In genomic region chr22:37052386-37053309, GRCh38 we compare ENCODE assay signal across 11 cellular contexts. TPM values are rescaled to one million over a fixed set of nuclear protein-coding genes. Genes with fewer than 3 reads are reported as not detected.
DNase-seq lines count a peak whose midpoint lies in the region; ATAC-seq and TF ChIP-seq lines count a peak whose summit lies in the region.
"Had no signal": no experiment of that assay in that cellular context is flagged by ENCODE, and none has a peak within 500 bp of the region (broad histone marks: within the 10 kb centered on the region; RNA-seq: fewer than 3 reads in every experiment).

No MANE protein-coding gene starts in this region.

- H3K4me3 ChIP-seq in kidney epithelial cell (ENCODE audit: low read depth, low read length) (peak overlapping the region; percentile 73), testis (peak overlapping the region; percentile 69 to 75)

- H3K4me3 Mint-ChIP-seq in activated CD4-positive, alpha-beta T cell treated with anti-CD3 and anti-CD28 coated beads for 36 hours = peak overlapping the region; percentile 79

- POLR2A ChIA-PET in activated CD4-positive, alpha-beta T cell treated with anti-CD3 and anti-CD28 coated beads for 36 hours (lab: Charles Lee) = interaction anchor here (1.0 to 1.7 kb wide), 2 partner anchors 8 to 12 kb away, joined by 3 to 9 read pairs; no protein-coding TSS in a partner anchor

- no peak for ATAC-seq in activated CD4-positive, alpha-beta T cell treated with anti-CD3 and anti-CD28 coated beads for 36 hours

- no peak for TF ChIP-seq CTCF in kidney epithelial cell (IDR thresholded peaks at IDR 0.05; ENCODE audit: insufficient read depth, low read length, poor library complexity, severe bottlenecking)
- TF ChIP-seq CTCF in testis (IDR thresholded peaks at IDR 0.05) = no peak

- no peak for TF ChIP-seq POLR2A in testis (IDR thresholded peaks at IDR 0.05)

- no peaks in the 10 kb centered on the region for H3K9me3 ChIP-seq in testis

- H3K27ac ChIP-seq in angular gyrus (ENCODE audit: low read depth, low read length) (peak overlapping the region; percentile 33), testis (no peak overlapping the region)

- H3K4me1 ChIP-seq in testis = peaks cover 6% of the 10 kb centered on the region

- H3K27me3 ChIP-seq in kidney epithelial cell (ENCODE audit: control insufficient read depth, insufficient read depth, low read length) (no peaks in the 10 kb centered on the region), testis (no peaks in the 10 kb centered on the region)

- H3K27ac Mint-ChIP-seq in activated CD4-positive, alpha-beta T cell treated with anti-CD3 and anti-CD28 coated beads for 36 hours = peak overlapping the region; percentile 67

- H3K36me3 ChIP-seq in kidney epithelial cell (ENCODE audit: control insufficient read depth, insufficient read depth, low read length) (no peaks in the 10 kb centered on the region), testis (ENCODE audit: low read depth, missing control alignments) (no peaks in the 10 kb centered on the region)

- intact Hi-C loops in activated CD4-positive, alpha-beta T cell treated with anti-CD3 and anti-CD28 coated beads for 36 hours (cut with DNase I, micrococcal nuclease) = loop anchor here in 1 of 2 experiments (5.0 kb wide), 1 partner anchor 275 kb away; the partner anchor contains the start of gene IFT27
- intact Hi-C loops in testis (cut with DNase I; ENCODE audit: low total_unique reads) = no loop called here

- H3K4me1 Mint-ChIP-seq in activated CD4-positive, alpha-beta T cell treated with anti-CD3 and anti-CD28 coated beads for 36 hours = peaks cover 6% of the 10 kb centered on the region

- H3K27me3 Mint-ChIP-seq in activated CD4-positive, alpha-beta T cell treated with anti-CD3 and anti-CD28 coated beads for 36 hours = no peaks in the 10 kb centered on the region

- no peak for DNase-seq in activated CD4-positive, alpha-beta T cell treated with anti-CD3 and anti-CD28 coated beads for 36 hours
- DNase-seq in activated CD4-positive, alpha-beta T cell treated with anti-CD3 and anti-CD28 coated beads, Interleukin-2, amount 50 U/mL, for 48 hours = no peak
- DNase-seq in kidney epithelial cell (ENCODE audit: low read depth) = no peak
- DNase-seq in testis = no peak
- DNase-seq in NCI-H69 (lab: John Stamatoyannopoulos, UW) = no peak
- no peak for DNase-seq in anterior cingulate cortex (lab: John Stamatoyannopoulos, UW)
- DNase-seq in DMS 273 (lab: John Stamatoyannopoulos, UW; ENCODE audit: unreplicated experiment) = no peak
- DNase-seq: AML-193, SHP77 treated with DMSO at 0.1 percent for 48 hours had no signal

- WGBS in testis, 2 donors = 69 to 72% methylated on average over 9 to 25 of the region's 25 CpGs

- no peaks in the 10 kb centered on the region for H3K9me3 Mint-ChIP-seq in activated CD4-positive, alpha-beta T cell treated with anti-CD3 and anti-CD28 coated beads for 36 hours (ENCODE audit: low read depth)

- CTCF ChIA-PET in activated CD4-positive, alpha-beta T cell treated with anti-CD3 and anti-CD28 coated beads for 36 hours (lab: Charles Lee) = interaction anchor here (1.0 kb wide), 1 partner anchor 186 kb away, joined by 3 read pairs; no protein-coding TSS in a partner anchor

- H3K36me3 Mint-ChIP-seq in activated CD4-positive, alpha-beta T cell treated with anti-CD3 and anti-CD28 coated beads for 36 hours (ENCODE audit: low read depth) = peaks cover 5% of the 10 kb centered on the region

RNA-seq across cellular contexts. Expression of gene KCTD17, which starts 1.1 kb away (rescaled TPM):
- total RNA-seq in activated CD4-positive, alpha-beta T cell treated with anti-CD3 and anti-CD28 coated beads for 36 hours = 10 to 100 TPM; 32.5 to 36.8 TPM
- total RNA-seq in kidney epithelial cell (32.9 and 35.3 TPM in 2 replicates), testis (10 to 100 TPM; 39.1 to 57.0 TPM)
- 99.1 TPM for polyA plus RNA-seq in testis (ENCODE audit: insufficient read depth, low read depth, low replicate concordance)

RNA-seq across cellular contexts. Expression of gene MPST, which starts 33.1 kb away (rescaled TPM):
- 10 to 100 TPM; 10.6 to 11.0 TPM for total RNA-seq in activated CD4-positive, alpha-beta T cell treated with anti-CD3 and anti-CD28 coated beads for 36 hours
- 186 and 219 TPM in 2 replicates for total RNA-seq in kidney epithelial cell
- 100 to 1,000 TPM in 1 of 2 donors, 10 to 100 TPM in 1; 99.6 to 114 TPM for total RNA-seq in testis
- 64.1 TPM for polyA plus RNA-seq in testis (ENCODE audit: insufficient read depth, low read depth, low replicate concordance)

RNA-seq across cellular contexts. Expression of gene TST, which starts 33.4 kb away (rescaled TPM):
- total RNA-seq in activated CD4-positive, alpha-beta T cell treated with anti-CD3 and anti-CD28 coated beads for 36 hours = 1 to 10 TPM; 1.8 to 2.1 TPM
- 49.2 and 64.3 TPM in 2 replicates for total RNA-seq in kidney epithelial cell
- total RNA-seq in testis = 10 to 100 TPM; 18.0 to 20.9 TPM
- polyA plus RNA-seq in testis (ENCODE audit: insufficient read depth, low read depth, low replicate concordance) = 18.2 TPM

RNA-seq across cellular contexts. Expression of gene TMPRSS6, which starts 56.9 kb away (rescaled TPM):
- 10 to 100 TPM; 17.6 to 20.2 TPM for total RNA-seq in activated CD4-positive, alpha-beta T cell treated with anti-CD3 and anti-CD28 coated beads for 36 hours
- total RNA-seq in kidney epithelial cell (not detected in 2 replicates), testis (1 to 10 TPM; 1.5 to 3.4 TPM)
- 4.0 TPM for polyA plus RNA-seq in testis (ENCODE audit: insufficient read depth, low read depth, low replicate concordance)
- total RNA-seq: glomerular endothelial cell had no signal

Comparison
In these comparisons a context has a peak if more than half of its experiments do, and no peak if none do; other contexts are left out.
1. RNA of gene MPST, which starts 33.1 kb away (total RNA-seq): 186 to 219 TPM in kidney epithelial cell and 99.6 to 114 TPM in testis; 10.6 to 11.0 TPM in activated CD4-positive, alpha-beta T cell treated with anti-CD3 and anti-CD28 coated beads for 36 hours; every median in the first group is over 4 times any median in the second.
2. RNA of gene TST, which starts 33.4 kb away (total RNA-seq): 49.2 to 64.3 TPM in kidney epithelial cell and 18.0 to 20.9 TPM in testis; 1.8 to 2.1 TPM in activated CD4-positive, alpha-beta T cell treated with anti-CD3 and anti-CD28 coated beads for 36 hours; every median in the first group is over 4 times any median in the second.